ENCODE assay signal across 8 cellular contexts in genomic region chr10:67697646-67698245, GRCh38. TPM values are rescaled to one million over a fixed set of nuclear protein-coding genes. Genes with fewer than 3 reads are reported as not detected.
DNase-seq lines count a peak whose midpoint lies in the region; ATAC-seq and TF ChIP-seq lines count a peak whose summit lies in the region.

No MANE protein-coding gene starts in this region.

- H3K4me3 Mint-ChIP-seq in T-helper 2 cell treated with Interferon-gamma antibody and Interleukin-4, amounts not matched to agents 5 μg/mL and 100 μg/mL, for 36 hours: no peak overlapping the region

- peaks cover 35% of the 10 kb centered on the region for H3K27me3 Mint-ChIP-seq in T-helper 2 cell treated with Interferon-gamma antibody and Interleukin-4, amounts not matched to agents 5 μg/mL and 100 μg/mL, for 36 hours (ENCODE audit: low read depth)

- no peaks in the 10 kb centered on the region for H3K36me3 ChIP-seq in H7 (replicated peaks; ENCODE audit: control insufficient read depth, insufficient read depth, low read length)
- H3K36me3 ChIP-seq in osteoblast (ENCODE audit: insufficient read depth, low read length): no peaks in the 10 kb centered on the region

- no peak overlapping the region for H2AFZ ChIP-seq in osteoblast (ENCODE audit: low read length)

- H3K79me2 ChIP-seq in osteoblast (ENCODE audit: insufficient read depth, low read length): no peaks in the 10 kb centered on the region

- peak; percentile 39 for TF ChIP-seq CTCF in AG04449 (IDR thresholded peaks at IDR 0.05; ENCODE audit: insufficient read depth, low read length, missing control alignments)
- peak; percentile 71 for TF ChIP-seq CTCF in fibroblast of the aortic adventitia (IDR thresholded peaks at IDR 0.05; ENCODE audit: insufficient read depth, low read length)
- peak; percentile 61 for TF ChIP-seq CTCF in osteoblast (IDR thresholded peaks at IDR 0.05; ENCODE audit: extremely low read depth, low read depth, low read length)

- no peak overlapping the region for H3K27ac Mint-ChIP-seq in T-helper 2 cell treated with Interferon-gamma antibody and Interleukin-4, amounts not matched to agents 5 μg/mL and 100 μg/mL, for 36 hours

- no peaks in the 10 kb centered on the region for H3K9me3 Mint-ChIP-seq in T-helper 2 cell treated with Interferon-gamma antibody and Interleukin-4, amounts not matched to agents 5 μg/mL and 100 μg/mL, for 36 hours

- H4K20me1 ChIP-seq in osteoblast (ENCODE audit: insufficient read depth, low read length): no peaks in the 10 kb centered on the region

- no peak overlapping the region for H3K4me3 ChIP-seq in AG04449 (ENCODE audit: low read depth, low read length)
- no peak overlapping the region for H3K4me3 ChIP-seq in H7 (ENCODE audit: insufficient read depth, low read depth, low read length)
- H3K4me3 ChIP-seq in fibroblast of the aortic adventitia (ENCODE audit: low read depth, low read length): no peak overlapping the region
- H3K4me3 ChIP-seq in osteoblast (ENCODE audit: insufficient read depth, low read length): no peak overlapping the region

- peaks cover 3% of the 10 kb centered on the region for H3K4me1 Mint-ChIP-seq in T-helper 2 cell treated with Interferon-gamma antibody and Interleukin-4, amounts not matched to agents 5 μg/mL and 100 μg/mL, for 36 hours (ENCODE audit: low read depth)

- CTCF ChIA-PET in AG04449 (lab: Yijun Ruan, JAX): interaction anchor here (0.6 to 4.8 kb wide), 31 partner anchors 8 to 177 kb away, joined by 3 to 171 read pairs (median 5); no protein-coding TSS in a partner anchor

- no peaks in the 10 kb centered on the region for H3K9me3 ChIP-seq in osteoblast (ENCODE audit: low read depth, low read length)

- no peak overlapping the region for H3K4me2 ChIP-seq in osteoblast (ENCODE audit: insufficient read depth, low read length)

- POLR2A ChIA-PET in AG04449 (lab: Yijun Ruan, JAX): no interaction called here

- no peaks in the 10 kb centered on the region for H3K36me3 Mint-ChIP-seq in T-helper 2 cell treated with Interferon-gamma antibody and Interleukin-4, amounts not matched to agents 5 μg/mL and 100 μg/mL, for 36 hours (ENCODE audit: low read depth)

- no peaks in the 10 kb centered on the region for H3K4me1 ChIP-seq in osteoblast (ENCODE audit: insufficient read depth, low read length)

- no peaks in the 10 kb centered on the region for H3K27me3 ChIP-seq in H7 (ENCODE audit: control insufficient read depth, insufficient read depth, low read length)
- H3K27me3 ChIP-seq in osteoblast (ENCODE audit: insufficient read depth, low read length): peaks cover 11% of the 10 kb centered on the region

- no peak for ATAC-seq in GM19328 (IDR thresholded peaks at IDR 0.05; ENCODE audit: unreplicated experiment)

- DNase-seq in AG04449 (ENCODE audit: low read depth, low spot score) (no peak), ELR (ENCODE audit: low read depth) (peak; percentile 65), H7 (peak; percentile 64), M059J (ENCODE audit: low read depth) (peak; percentile 28), fibroblast of the aortic adventitia (ENCODE audit: low read depth) (peak; percentile 66), osteoblast (ENCODE audit: insufficient read length, low spot score, missing footprints) (no peak)
- peak; percentile 14 for DNase-seq in T-helper 2 cell treated with Interferon-gamma antibody and Interleukin-4, amounts not matched to agents 5 μg/mL and 100 μg/mL, for 36 hours (ENCODE audit: low spot score)

- no peak overlapping the region for H3K27ac ChIP-seq in osteoblast (ENCODE audit: low read depth, low read length)

RNA-seq across cellular contexts. Expression of gene CTNNA3, which starts 1.8 kb away (rescaled TPM):
- total RNA-seq in H7 (2014; rRNA removed; shearing (Covaris generic)): 2.3 and 10.6 TPM in 2 replicates
- total RNA-seq in M059J (2014; rRNA removed; shearing (Covaris generic)): 0.02 TPM in 1 of 2 replicates, not detected in the other
- total RNA-seq in fibroblast of the aortic adventitia (ENCODE audit: low replicate concordance) (not detected in 2 replicates), osteoblast (not detected in 2 replicates)

Comparison
In these comparisons a context has a peak if more than half of its experiments do, and no peak if none do; other contexts are left out.
1. DNase-seq: peak in ELR (single experiment), H7 (single experiment), M059J (single experiment), T-helper 2 cell treated with Interferon-gamma antibody and Interleukin-4, amounts not matched to agents 5 μg/mL and 100 μg/mL, for 36 hours (single experiment) and fibroblast of the aortic adventitia (single experiment); none in AG04449 (single experiment) and osteoblast (single experiment).
2. Peak in every context shown above with its lines, with median percentiles within 50 percentile points of each other: CTCF ChIP-seq.